ENCODE assay signal across 8 cellular contexts in the genomic region with DNA sequence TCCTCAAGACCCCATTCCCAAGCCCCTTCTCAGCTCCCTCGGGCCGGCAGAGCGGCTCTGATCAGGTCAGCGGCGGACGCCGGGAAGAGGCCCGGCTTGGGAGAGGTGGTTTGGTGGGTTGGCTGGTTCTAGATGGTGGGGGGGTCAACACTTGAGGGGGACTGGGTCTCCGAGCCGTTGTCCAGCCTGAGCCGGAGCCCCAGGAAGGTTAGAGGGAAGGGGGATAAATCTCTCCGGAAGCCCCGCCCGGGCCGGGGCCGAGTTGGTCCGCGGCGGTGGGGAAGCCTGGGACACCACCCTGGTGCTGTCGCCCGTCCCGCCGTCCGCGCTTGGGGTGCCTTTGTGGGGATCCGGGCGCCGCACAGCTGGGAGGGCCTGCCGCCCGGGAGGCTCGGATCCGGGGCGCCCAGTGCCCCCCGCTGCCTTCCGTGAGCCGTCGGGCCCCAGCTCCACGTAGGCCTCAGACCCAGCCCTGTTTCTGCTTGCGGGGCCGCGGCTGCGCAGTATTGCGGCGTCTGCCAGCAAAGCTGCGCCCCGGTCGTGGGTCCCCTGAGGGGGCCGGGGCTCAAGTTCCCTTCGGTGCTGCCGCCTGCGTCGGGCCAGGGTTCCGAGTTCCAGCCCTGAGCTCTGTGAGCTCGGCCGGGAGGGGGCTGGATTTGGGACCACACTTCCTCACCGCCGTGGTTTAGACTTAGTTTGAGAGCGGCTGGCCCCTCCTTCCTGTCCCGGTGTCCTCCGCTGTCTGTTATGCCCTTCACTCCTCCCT.
DNase-seq lines count a peak whose midpoint lies in the region; ATAC-seq lines count a peak whose summit lies in the region.

No MANE protein-coding gene starts in this region.

- in situ Hi-C loops in ACHN (cut with HindIII; ENCODE audit: low pct_ligation_motif_present, low pct_unique_long_range_greater_than_20kb, low sequenced_read_pairs): no loop called here

- H3K4me3 ChIP-seq in endocrine pancreas (ENCODE audit: control insufficient read depth, insufficient read depth, low read length) (no peak overlapping the region), mucosa of rectum (ENCODE audit: low read length in 2 of 2) (peak overlapping the region; percentile 83 to 95)

- no peaks in the 10 kb centered on the region for H3K9me3 ChIP-seq in endocrine pancreas (ENCODE audit: control insufficient read depth, low read length)
- H3K9me3 ChIP-seq in mucosa of rectum (ENCODE audit: control insufficient read depth in 2 of 2, low read length in 2 of 2): no peaks in the 10 kb centered on the region

- H3K4me1 ChIP-seq in endocrine pancreas (ENCODE audit: control insufficient read depth, insufficient read depth, low read length): peaks cover 7% of the 10 kb centered on the region
- H3K4me1 ChIP-seq in mucosa of rectum (ENCODE audit: control insufficient read depth in 2 of 2, insufficient read depth in 2 of 2, low read length in 2 of 2): peaks cover 19 to 32% of the 10 kb centered on the region in 2 donors

- H3K27ac ChIP-seq in mucosa of rectum (ENCODE audit: low read depth in 2 of 2, low read length in 2 of 2): peak overlapping the region; percentile 98

- H3K36me3 ChIP-seq in endocrine pancreas (ENCODE audit: control insufficient read depth, insufficient read depth, low read length) (no peaks in the 10 kb centered on the region), mucosa of rectum (ENCODE audit: control insufficient read depth in 2 of 2, insufficient read depth in 2 of 2, low read length in 2 of 2) (peaks cover 4 to 5% of the 10 kb centered on the region in 2 donors)

- H3K27me3 ChIP-seq in endocrine pancreas (ENCODE audit: control insufficient read depth, insufficient read depth, low read length) (no peaks in the 10 kb centered on the region), mucosa of rectum (ENCODE audit: control insufficient read depth in 2 of 2, insufficient read depth in 2 of 2, low read length in 2 of 2) (no peaks in the 10 kb centered on the region)

- H3K9ac ChIP-seq in endocrine pancreas (ENCODE audit: control insufficient read depth, insufficient read depth, low read length): peak overlapping the region; percentile 92
- peak overlapping the region; percentile 96 to 99 for H3K9ac ChIP-seq in mucosa of rectum (ENCODE audit: low read depth in 1 of 2, low read length in 2 of 2)

- DNase-seq in ACHN (peak; percentile 58), NCI-H1105 treated with DMSO at 0.1 percent for 48 hours (lab: John Stamatoyannopoulos, UW) (no peak)
- peak; percentile 64 to 66 for DNase-seq in activated CD4-positive, alpha-beta T cell treated with anti-CD3 and anti-CD28 coated beads, Interleukin-2, amount 50 U/mL, for 24 hours (ENCODE audit: low read depth in 1 of 2, low spot score in 1 of 2)
- peak; percentile 58 to 64 for DNase-seq in stimulated activated CD8-positive, alpha-beta memory T cell treated with anti-CD3 and anti-CD28 coated beads, Interleukin-7, amount 100 ng/mL, for 4 hours (ENCODE audit: low read depth in 2 of 2)

- ATAC-seq in GM19324 (IDR thresholded peaks at IDR 0.05; ENCODE audit: low FRiP score, unreplicated experiment) (peak; percentile 61), HG03457 (IDR thresholded peaks at IDR 0.05; ENCODE audit: unreplicated experiment) (peak; percentile 42)
